8 cellular contexts compared by ENCODE assay signal in the genomic region with DNA sequence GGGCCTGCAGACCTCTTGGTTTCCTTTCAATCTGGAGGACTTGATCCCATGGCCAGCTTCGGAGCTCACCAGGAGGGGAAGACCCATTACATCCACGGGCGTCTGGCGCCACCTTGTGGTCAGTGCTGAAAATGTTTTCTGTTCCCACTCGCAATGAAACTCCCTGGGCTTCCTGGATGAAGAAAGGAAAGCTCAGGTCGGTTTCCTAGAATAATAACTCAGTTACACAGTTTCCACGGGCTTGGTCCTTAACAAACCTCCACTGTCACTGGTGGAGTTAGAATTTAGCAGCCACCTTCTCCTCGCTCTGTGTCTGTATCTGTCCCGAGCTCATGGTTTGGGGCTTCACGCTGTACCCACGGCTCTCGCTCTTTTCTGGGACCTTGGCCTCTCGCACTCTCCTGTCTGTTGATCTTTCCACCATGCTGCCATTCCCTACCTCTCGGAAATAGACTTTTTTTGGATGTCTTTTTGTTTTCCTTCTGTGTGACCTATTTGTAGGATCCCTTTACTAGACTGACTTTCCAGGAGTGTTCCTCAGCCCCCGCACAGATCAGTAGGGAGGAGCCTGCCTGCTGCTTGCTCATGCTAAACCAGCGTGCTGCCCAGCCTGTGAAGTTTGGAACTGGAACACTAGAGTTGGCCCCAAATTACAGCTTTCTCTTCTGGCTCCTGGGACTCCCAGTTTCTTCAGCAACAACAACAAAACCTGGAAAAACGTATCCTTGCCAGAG. TPM values are rescaled to one million over a fixed set of nuclear protein-coding genes. Genes with fewer than 3 reads are reported as not detected.
DNase-seq lines count a peak whose midpoint lies in the region; ATAC-seq and TF ChIP-seq lines count a peak whose summit lies in the region.

No MANE protein-coding gene starts in this region.

- peaks cover 5% of the 10 kb centered on the region for H3K4me1 Mint-ChIP-seq in GM23338
- peaks cover 10% of the 10 kb centered on the region for H3K4me1 Mint-ChIP-seq in activated T-helper 17 cell treated with anti-CD3 and anti-CD28 coated beads, Interleukin-2, amount 50 U/mL, for 72 hours
- peaks cover 10% of the 10 kb centered on the region for H3K4me1 Mint-ChIP-seq in nephron

- H3F3A ChIP-seq in GM23338 (replicated peaks; ENCODE audit: low read depth): no peaks in the 10 kb centered on the region

- H3K27me3 ChIP-seq in GM23338 (ENCODE audit: insufficient read depth): no peaks in the 10 kb centered on the region

- H3K36me3 Mint-ChIP-seq in GM23338 (ENCODE audit: low read depth) (no peaks in the 10 kb centered on the region), nephron (ENCODE audit: low read depth) (no peaks in the 10 kb centered on the region)
- H3K36me3 Mint-ChIP-seq in activated T-helper 17 cell treated with anti-CD3 and anti-CD28 coated beads, Interleukin-2, amount 50 U/mL, for 72 hours (ENCODE audit: low read depth): no peaks in the 10 kb centered on the region

- no peaks in the 10 kb centered on the region for H3K9me2 ChIP-seq in GM23338 (ENCODE audit: insufficient read depth)

- no peaks in the 10 kb centered on the region for H4K20me1 ChIP-seq in GM23338 (replicated peaks; ENCODE audit: insufficient read depth)

- peaks cover 7% of the 10 kb centered on the region for H3K27me3 Mint-ChIP-seq in GM23338 (ENCODE audit: insufficient read depth, low read depth, poor library complexity)
- H3K27me3 Mint-ChIP-seq in activated T-helper 17 cell treated with anti-CD3 and anti-CD28 coated beads, Interleukin-2, amount 50 U/mL, for 72 hours: no peaks in the 10 kb centered on the region
- H3K27me3 Mint-ChIP-seq in nephron (ENCODE audit: low read depth): no peaks in the 10 kb centered on the region

- H3K27ac Mint-ChIP-seq in GM23338: peak overlapping the region; percentile 4; the same call in 1 of the 2 replicates
- peak overlapping the region; percentile 84 for H3K27ac Mint-ChIP-seq in activated T-helper 17 cell treated with anti-CD3 and anti-CD28 coated beads, Interleukin-2, amount 50 U/mL, for 72 hours
- peak overlapping the region; percentile 6 to 34 (median 19) for H3K27ac Mint-ChIP-seq in nephron

- no peaks in the 10 kb centered on the region for H3K36me3 ChIP-seq in GM23338 (ENCODE audit: insufficient read depth)

- TF ChIP-seq CTCF in GM23338 (conservative IDR thresholded peaks at IDR 0.05; ENCODE audit: low read depth in 2 of 2) (peak; percentile 94 to 96), fibroblast of pulmonary artery (IDR thresholded peaks at IDR 0.05; ENCODE audit: low read length, missing control alignments) (peak; percentile 74), nephron (IDR thresholded peaks at IDR 0.05; ENCODE audit: unreplicated experiment in 3 of 3) (peak; percentile 82 to 86 (median 85))

- H3K27ac ChIP-seq in GM23338 (ENCODE audit: low read depth): no peak overlapping the region

- peak overlapping the region; percentile 17; the same call in 1 of the 2 replicates for H3K4me3 ChIP-seq in GM23338
- peak overlapping the region; percentile 59 for H3K4me3 ChIP-seq in fibroblast of pulmonary artery (replicated peaks; ENCODE audit: low read depth, low read length)

- no peaks in the 10 kb centered on the region for H3K4me1 ChIP-seq in GM23338 (ENCODE audit: insufficient read depth)

- H3K4me3 Mint-ChIP-seq in GM23338 (peak overlapping the region; percentile 39; the same call in 2 of the 3 replicates), nephron (peak overlapping the region; percentile 79 to 84 (median 80))
- peak overlapping the region; percentile 81 for H3K4me3 Mint-ChIP-seq in activated T-helper 17 cell treated with anti-CD3 and anti-CD28 coated beads, Interleukin-2, amount 50 U/mL, for 72 hours

- peak; percentile 91 for ATAC-seq in GM23338
- ATAC-seq in activated T-helper 17 cell treated with anti-CD3 and anti-CD28 coated beads, Interleukin-2, amount 50 U/mL, for 72 hours (replicated peaks): peak; percentile 93

- no peaks in the 10 kb centered on the region for H3K9me3 Mint-ChIP-seq in GM23338
- no peaks in the 10 kb centered on the region for H3K9me3 Mint-ChIP-seq in activated T-helper 17 cell treated with anti-CD3 and anti-CD28 coated beads, Interleukin-2, amount 50 U/mL, for 72 hours
- H3K9me3 Mint-ChIP-seq in nephron: no peaks in the 10 kb centered on the region

- no peaks in the 10 kb centered on the region for H3K79me2 ChIP-seq in GM23338 (replicated peaks; ENCODE audit: insufficient read depth)

- H2AFZ ChIP-seq in GM23338: peak overlapping the region; percentile 76

- H3K4me2 ChIP-seq in GM23338: peak overlapping the region; percentile 43; the same call in 1 of the 2 replicates

- DNase-seq in DMS153 treated with DMSO at 0.1 percent for 48 hours (lab: John Stamatoyannopoulos, UW; ENCODE audit: unreplicated experiment) (peak; percentile 81), GM23338 (ENCODE audit: low spot score) (peak; percentile 91), LoVo (ENCODE audit: low spot score) (peak; percentile 87), RPMI8226 (peak; percentile 85), fibroblast of pulmonary artery (ENCODE audit: low read depth) (peak; percentile 94)
- peak; percentile 76 for DNase-seq in stimulated activated naive CD4-positive, alpha-beta T cell treated with Interleukin-2 at 50 U/mL for 16 hours (lab: John Stamatoyannopoulos, UW)

TF ChIP-seq in GM23338, 12 proteins besides CTCF, POLR2A, EP300 and RAD21 (continues in another document):
- TF ChIP-seq ZNF331 (CRISPR knock-in tag; IDR thresholded peaks at IDR 0.05; ENCODE audit: low read depth) (no peak), JUNB (IDR thresholded peaks at IDR 0.05; ENCODE audit: unreplicated experiment) (no peak), STAT1 (IDR thresholded peaks at IDR 0.05; ENCODE audit: unreplicated experiment) (no peak), EZH2phosphoT487 (IDR thresholded peaks at IDR 0.05; ENCODE audit: unreplicated experiment) (no peak), POLR2AphosphoS5 (IDR thresholded peaks at IDR 0.05; ENCODE audit: low read depth) (no peak)
- TF ChIP-seq, protein P1, sequence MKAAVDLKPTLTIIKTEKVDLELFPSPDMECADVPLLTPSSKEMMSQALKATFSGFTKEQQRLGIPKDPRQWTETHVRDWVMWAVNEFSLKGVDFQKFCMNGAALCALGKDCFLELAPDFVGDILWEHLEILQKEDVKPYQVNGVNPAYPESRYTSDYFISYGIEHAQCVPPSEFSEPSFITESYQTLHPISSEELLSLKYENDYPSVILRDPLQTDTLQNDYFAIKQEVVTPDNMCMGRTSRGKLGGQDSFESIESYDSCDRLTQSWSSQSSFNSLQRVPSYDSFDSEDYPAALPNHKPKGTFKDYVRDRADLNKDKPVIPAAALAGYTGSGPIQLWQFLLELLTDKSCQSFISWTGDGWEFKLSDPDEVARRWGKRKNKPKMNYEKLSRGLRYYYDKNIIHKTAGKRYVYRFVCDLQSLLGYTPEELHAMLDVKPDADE (IDR thresholded peaks at IDR 0.05): no peak

RNA-seq across cellular contexts. Expression of a gene that starts 56.3 kb away (rescaled TPM):
- 2.1 and 4.6 TPM in 2 replicates for total RNA-seq in GM23338 (2014; rRNA removed; shearing (Covaris generic))
- polyA plus RNA-seq in GM23338 (2016; fragmentation: Nextera tagmentation; extraction: Ambion mirVana): 1.7 TPM in 2 replicates
- total RNA-seq in activated T-helper 17 cell treated with anti-CD3 and anti-CD28 coated beads, Interleukin-2, amount 50 U/mL, for 72 hours: 1 to 10 TPM; 1.6 to 3.7 TPM

Comparison
In these comparisons a context has a peak if more than half of its experiments do, and no peak if none do; other contexts are left out.
1. H3K27ac Mint-ChIP-seq: peak in every context shown above with its lines; median percentile 84 in activated T-helper 17 cell treated with anti-CD3 and anti-CD28 coated beads, Interleukin-2, amount 50 U/mL, for 72 hours; 19 in nephron; 4 in GM23338.